Comparison of ENCODE assay signal across 1 cellular context in the genomic region with DNA sequence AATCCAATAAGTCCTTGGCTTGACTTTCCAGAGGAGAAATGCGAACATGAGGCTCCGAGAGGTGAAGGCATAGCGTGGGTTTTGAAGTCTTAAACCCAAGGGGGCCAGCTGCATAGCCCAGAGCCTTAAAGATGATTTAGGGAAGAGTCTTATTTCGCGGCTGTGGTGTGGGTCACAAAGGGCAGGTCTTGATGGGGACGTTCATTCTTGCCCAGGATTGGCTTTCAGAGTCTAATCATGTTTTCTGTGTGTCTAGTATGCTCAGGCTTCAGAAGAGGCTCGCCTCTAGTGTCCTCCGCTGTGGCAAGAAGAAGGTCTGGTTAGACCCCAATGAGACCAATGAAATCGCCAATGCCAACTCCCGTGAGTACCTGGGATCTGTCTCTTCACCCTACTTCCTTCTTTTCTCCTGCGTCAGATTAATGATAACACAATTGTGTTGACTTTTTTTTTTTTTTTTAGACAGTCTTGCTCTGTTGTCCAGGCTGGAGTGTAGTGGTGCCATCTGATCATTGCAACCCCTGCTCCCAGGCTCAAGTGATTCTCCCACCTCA.
TF ChIP-seq lines count a peak whose summit lies in the region.

No MANE protein-coding gene starts in this region.

TF ChIP-seq in GM23338, 12 proteins besides CTCF, POLR2A, EP300 and RAD21 (continued from another document):
- TF ChIP-seq, protein P1, sequence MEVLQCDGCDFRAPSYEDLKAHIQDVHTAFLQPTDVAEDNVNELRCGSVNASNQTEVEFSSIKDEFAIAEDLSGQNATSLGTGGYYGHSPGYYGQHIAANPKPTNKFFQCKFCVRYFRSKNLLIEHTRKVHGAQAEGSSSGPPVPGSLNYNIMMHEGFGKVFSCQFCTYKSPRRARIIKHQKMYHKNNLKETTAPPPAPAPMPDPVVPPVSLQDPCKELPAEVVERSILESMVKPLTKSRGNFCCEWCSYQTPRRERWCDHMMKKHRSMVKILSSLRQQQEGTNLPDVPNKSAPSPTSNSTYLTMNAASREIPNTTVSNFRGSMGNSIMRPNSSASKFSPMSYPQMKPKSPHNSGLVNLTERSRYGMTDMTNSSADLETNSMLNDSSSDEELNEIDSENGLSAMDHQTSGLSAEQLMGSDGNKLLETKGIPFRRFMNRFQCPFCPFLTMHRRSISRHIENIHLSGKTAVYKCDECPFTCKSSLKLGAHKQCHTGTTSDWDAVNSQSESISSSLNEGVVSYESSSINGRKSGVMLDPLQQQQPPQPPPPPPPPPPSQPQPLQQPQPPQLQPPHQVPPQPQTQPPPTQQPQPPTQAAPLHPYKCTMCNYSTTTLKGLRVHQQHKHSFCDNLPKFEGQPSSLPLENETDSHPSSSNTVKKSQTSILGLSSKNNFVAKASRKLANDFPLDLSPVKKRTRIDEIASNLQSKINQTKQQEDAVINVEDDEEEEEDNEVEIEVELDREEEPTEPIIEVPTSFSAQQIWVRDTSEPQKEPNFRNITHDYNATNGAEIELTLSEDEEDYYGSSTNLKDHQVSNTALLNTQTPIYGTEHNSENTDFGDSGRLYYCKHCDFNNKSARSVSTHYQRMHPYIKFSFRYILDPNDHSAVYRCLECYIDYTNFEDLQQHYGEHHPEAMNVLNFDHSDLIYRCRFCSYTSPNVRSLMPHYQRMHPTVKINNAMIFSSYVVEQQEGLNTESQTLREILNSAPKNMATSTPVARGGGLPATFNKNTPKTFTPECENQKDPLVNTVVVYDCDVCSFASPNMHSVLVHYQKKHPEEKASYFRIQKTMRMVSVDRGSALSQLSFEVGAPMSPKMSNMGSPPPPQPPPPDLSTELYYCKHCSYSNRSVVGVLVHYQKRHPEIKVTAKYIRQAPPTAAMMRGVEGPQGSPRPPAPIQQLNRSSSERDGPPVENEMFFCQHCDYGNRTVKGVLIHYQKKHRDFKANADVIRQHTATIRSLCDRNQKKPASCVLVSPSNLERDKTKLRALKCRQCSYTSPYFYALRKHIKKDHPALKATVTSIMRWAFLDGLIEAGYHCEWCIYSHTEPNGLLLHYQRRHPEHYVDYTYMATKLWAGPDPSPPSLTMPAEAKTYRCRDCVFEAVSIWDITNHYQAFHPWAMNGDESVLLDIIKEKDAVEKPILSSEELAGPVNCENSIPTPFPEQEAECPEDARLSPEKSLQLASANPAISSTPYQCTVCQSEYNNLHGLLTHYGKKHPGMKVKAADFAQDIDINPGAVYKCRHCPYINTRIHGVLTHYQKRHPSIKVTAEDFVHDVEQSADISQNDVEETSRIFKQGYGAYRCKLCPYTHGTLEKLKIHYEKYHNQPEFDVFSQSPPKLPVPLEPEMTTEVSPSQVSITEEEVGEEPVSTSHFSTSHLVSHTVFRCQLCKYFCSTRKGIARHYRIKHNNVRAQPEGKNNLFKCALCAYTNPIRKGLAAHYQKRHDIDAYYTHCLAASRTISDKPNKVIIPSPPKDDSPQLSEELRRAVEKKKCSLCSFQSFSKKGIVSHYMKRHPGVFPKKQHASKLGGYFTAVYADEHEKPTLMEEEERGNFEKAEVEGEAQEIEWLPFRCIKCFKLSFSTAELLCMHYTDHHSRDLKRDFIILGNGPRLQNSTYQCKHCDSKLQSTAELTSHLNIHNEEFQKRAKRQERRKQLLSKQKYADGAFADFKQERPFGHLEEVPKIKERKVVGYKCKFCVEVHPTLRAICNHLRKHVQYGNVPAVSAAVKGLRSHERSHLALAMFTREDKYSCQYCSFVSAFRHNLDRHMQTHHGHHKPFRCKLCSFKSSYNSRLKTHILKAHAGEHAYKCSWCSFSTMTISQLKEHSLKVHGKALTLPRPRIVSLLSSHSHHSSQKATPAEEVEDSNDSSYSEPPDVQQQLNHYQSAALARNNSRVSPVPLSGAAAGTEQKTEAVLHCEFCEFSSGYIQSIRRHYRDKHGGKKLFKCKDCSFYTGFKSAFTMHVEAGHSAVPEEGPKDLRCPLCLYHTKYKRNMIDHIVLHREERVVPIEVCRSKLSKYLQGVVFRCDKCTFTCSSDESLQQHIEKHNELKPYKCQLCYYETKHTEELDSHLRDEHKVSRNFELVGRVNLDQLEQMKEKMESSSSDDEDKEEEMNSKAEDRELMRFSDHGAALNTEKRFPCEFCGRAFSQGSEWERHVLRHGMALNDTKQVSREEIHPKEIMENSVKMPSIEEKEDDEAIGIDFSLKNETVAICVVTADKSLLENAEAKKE (CRISPR knock-in tag; IDR thresholded peaks at IDR 0.05) = no peak
- no peak for TF ChIP-seq EZH2phosphoT487 (IDR thresholded peaks at IDR 0.05; ENCODE audit: unreplicated experiment)
- TF ChIP-seq EZH2 (IDR thresholded peaks at IDR 0.05; ENCODE audit: low read depth, unreplicated experiment) = no peak
- no peak for TF ChIP-seq NANOG (IDR thresholded peaks at IDR 0.05; ENCODE audit: borderline replicate concordance)
- no peak for TF ChIP-seq POLR2AphosphoS5 (IDR thresholded peaks at IDR 0.05; ENCODE audit: low read depth)
- no peak for TF ChIP-seq STAT1 (IDR thresholded peaks at IDR 0.05; ENCODE audit: unreplicated experiment)
- TF ChIP-seq, protein P2, sequence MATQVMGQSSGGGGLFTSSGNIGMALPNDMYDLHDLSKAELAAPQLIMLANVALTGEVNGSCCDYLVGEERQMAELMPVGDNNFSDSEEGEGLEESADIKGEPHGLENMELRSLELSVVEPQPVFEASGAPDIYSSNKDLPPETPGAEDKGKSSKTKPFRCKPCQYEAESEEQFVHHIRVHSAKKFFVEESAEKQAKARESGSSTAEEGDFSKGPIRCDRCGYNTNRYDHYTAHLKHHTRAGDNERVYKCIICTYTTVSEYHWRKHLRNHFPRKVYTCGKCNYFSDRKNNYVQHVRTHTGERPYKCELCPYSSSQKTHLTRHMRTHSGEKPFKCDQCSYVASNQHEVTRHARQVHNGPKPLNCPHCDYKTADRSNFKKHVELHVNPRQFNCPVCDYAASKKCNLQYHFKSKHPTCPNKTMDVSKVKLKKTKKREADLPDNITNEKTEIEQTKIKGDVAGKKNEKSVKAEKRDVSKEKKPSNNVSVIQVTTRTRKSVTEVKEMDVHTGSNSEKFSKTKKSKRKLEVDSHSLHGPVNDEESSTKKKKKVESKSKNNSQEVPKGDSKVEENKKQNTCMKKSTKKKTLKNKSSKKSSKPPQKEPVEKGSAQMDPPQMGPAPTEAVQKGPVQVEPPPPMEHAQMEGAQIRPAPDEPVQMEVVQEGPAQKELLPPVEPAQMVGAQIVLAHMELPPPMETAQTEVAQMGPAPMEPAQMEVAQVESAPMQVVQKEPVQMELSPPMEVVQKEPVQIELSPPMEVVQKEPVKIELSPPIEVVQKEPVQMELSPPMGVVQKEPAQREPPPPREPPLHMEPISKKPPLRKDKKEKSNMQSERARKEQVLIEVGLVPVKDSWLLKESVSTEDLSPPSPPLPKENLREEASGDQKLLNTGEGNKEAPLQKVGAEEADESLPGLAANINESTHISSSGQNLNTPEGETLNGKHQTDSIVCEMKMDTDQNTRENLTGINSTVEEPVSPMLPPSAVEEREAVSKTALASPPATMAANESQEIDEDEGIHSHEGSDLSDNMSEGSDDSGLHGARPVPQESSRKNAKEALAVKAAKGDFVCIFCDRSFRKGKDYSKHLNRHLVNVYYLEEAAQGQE (IDR thresholded peaks at IDR 0.05; ENCODE audit: unreplicated experiment) = no peak
- TF ChIP-seq JUNB (IDR thresholded peaks at IDR 0.05; ENCODE audit: unreplicated experiment) = no peak
- no peak for TF ChIP-seq ZNF114 (CRISPR knock-in tag; IDR thresholded peaks at IDR 0.05)
